ENCODE assay signal across 2 cellular contexts in genomic region chr10:71635251-71635866, GRCh38.
TF ChIP-seq lines count a peak whose summit lies in the region.

No MANE protein-coding gene starts in this region.

TF ChIP-seq in WTC11, 78 proteins besides CTCF, POLR2A, EP300 and RAD21 (continued from another document):
- 0 out of 2 replicates have a peak, but pooled peaks have one; percentile 32 for TF ChIP-seq MAX (CRISPR knock-in tag; IDR thresholded peaks at IDR 0.05)

TF ChIP-seq in liver, 16 proteins besides CTCF, POLR2A, EP300 and RAD21 (continued from another document):
- TF ChIP-seq ATF3 (IDR thresholded peaks at IDR 0.05) (no peak), JUND (IDR thresholded peaks at IDR 0.05) (no peak), FOXA2 (IDR thresholded peaks at IDR 0.05) (no peak), TAF1 (conservative IDR thresholded peaks at IDR 0.05) (no peak), EGR1 (IDR thresholded peaks at IDR 0.05; ENCODE audit: low read depth in 2 of 2) (no peak), MAX (IDR thresholded peaks at IDR 0.05) (no peak), RXRA (IDR thresholded peaks at IDR 0.05) (peak in 1 of 2 donors; percentile 35), NR2F2 (IDR thresholded peaks at IDR 0.05) (no peak)
TF ChIP-seq in liver: peak in this region for 3.
